7 cellular contexts compared by ENCODE assay signal in genomic region chr12:25121110-25121509, GRCh38.
"Had no signal": no experiment of that assay in that cellular context is flagged by ENCODE, and none has a peak within 500 bp of the region (broad histone marks: within the 10 kb centered on the region; RNA-seq: fewer than 3 reads in every experiment).

No MANE protein-coding gene starts in this region.

- H3K27me3 Mint-ChIP-seq: IgD-negative memory B cell had no signal

- H3K4me1 Mint-ChIP-seq: IgD-negative memory B cell had no signal

- H3K27ac Mint-ChIP-seq: IgD-negative memory B cell had no signal

- DNase-seq: Karpas-422, Kasumi-1, KBM-7, KG1 had no signal

- H3K4me3 Mint-ChIP-seq: IgD-negative memory B cell had no signal

- H3K9ac ChIP-seq: KMS-11 had no signal

- H3K36me3 Mint-ChIP-seq: IgD-negative memory B cell had no signal

- H3K27ac ChIP-seq: HL-60, KMS-11 had no signal

- H3K9me3 Mint-ChIP-seq: IgD-negative memory B cell had no signal

- H3K4me2 ChIP-seq: KMS-11 had no signal
